In genomic region chr19:43595999-43596841, GRCh38 we compare ENCODE assay signal across 8 cellular contexts. TPM values are rescaled to one million over a fixed set of nuclear protein-coding genes. Genes with fewer than 3 reads are reported as not detected.
DNase-seq lines count a peak whose midpoint lies in the region; ATAC-seq lines count a peak whose summit lies in the region.

Gene IRGQ, minus strand, starts transcription at chr19:43596134. Its CDS starts 796 bp downstream, at chr19:43595338.
Gene ZNF576, plus strand, starts transcription at chr19:43596595. Its CDS starts 514 bp downstream, at chr19:43597109.

- H3K4me1 Mint-ChIP-seq in immature natural killer cell: peaks cover 41 to 44% of the 10 kb centered on the region in 2 donors

- peak within 1 kb of the TSS; percentile 99 to 100 (median 100) for H3K27ac Mint-ChIP-seq in immature natural killer cell

- ATAC-seq in GM19023 (IDR thresholded peaks at IDR 0.05; ENCODE audit: unreplicated experiment) (peak; percentile 82), HG03280 (IDR thresholded peaks at IDR 0.05; ENCODE audit: unreplicated experiment) (peak; percentile 89)

- DNase-seq in AG08396 (ENCODE audit: low spot score) (peak; percentile 99), NCI-H345 treated with DMSO at 0.1 percent for 48 hours (lab: John Stamatoyannopoulos, UW; ENCODE audit: unreplicated experiment) (peak; percentile 92), immature natural killer cell (peak; percentile 99), smooth muscle cell of the brain vasculature (ENCODE audit: low read depth, low spot score) (peak; percentile 100)
- DNase-seq in activated CD4-positive, CD25-positive, alpha-beta regulatory T cell (lab: John Stamatoyannopoulos, UW): peak; percentile 99 to 100 (median 99)
- DNase-seq in central memory CD4-positive, alpha-beta T cell: peak; percentile 99

- peaks cover 9 to 16% (median 13%) of the 10 kb centered on the region in 3 donors for H3K27me3 Mint-ChIP-seq in immature natural killer cell (ENCODE audit: low read depth in 3 of 3)

- peaks cover 0 to 8% (median 0%) of the 10 kb centered on the region in 3 donors for H3K36me3 Mint-ChIP-seq in immature natural killer cell

- H3K9me3 Mint-ChIP-seq in immature natural killer cell: no peaks in the 10 kb centered on the region

- H3K4me3 Mint-ChIP-seq in immature natural killer cell: peak within 1 kb of the TSS; percentile 91 to 98 (median 97)

RNA-seq across cellular contexts. Expression of gene IRGQ, which starts in this region (rescaled TPM):
- polyA plus RNA-seq in immature natural killer cell: 1 to 10 TPM in 1 of 3 donors, under 1 TPM in 1, not detected in 1; 0.38 to 2.6 TPM

RNA-seq across cellular contexts. Expression of gene ZNF576, which starts in this region (rescaled TPM):
- polyA plus RNA-seq in immature natural killer cell: 10 to 100 TPM in 1 of 3 donors, 1 to 10 TPM in 2; 6.7 to 12.8 (median 7.1) TPM

Comparison
In these comparisons a context has a peak if more than half of its experiments do, and no peak if none do; other contexts are left out.
1. Peak in every context shown above with its lines: DNase-seq and ATAC-seq.